ENCODE assay signal across 14 cellular contexts in genomic region chr2:8469709-8470493, GRCh38.
DNase-seq lines count a peak whose midpoint lies in the region; ATAC-seq lines count a peak whose summit lies in the region.
"Had no signal": no experiment of that assay in that cellular context is flagged by ENCODE, and none has a peak within 500 bp of the region (broad histone marks: within the 10 kb centered on the region; RNA-seq: fewer than 3 reads in every experiment).

No MANE protein-coding gene starts in this region.

- DNase-seq in M059J (ENCODE audit: low read depth) (peak; percentile 17), mucosa of gallbladder (ENCODE audit: low spot score) (peak; percentile 43), SKM-1 treated with dmso at 0.1 percent for 144 hours (lab: John Stamatoyannopoulos, UW; ENCODE audit: unreplicated experiment) (no peak), cortex of kidney (lab: John Stamatoyannopoulos, UW) (no peak), cerebellar nuclear complex (lab: John Stamatoyannopoulos, UW) (no peak)
- no peak for DNase-seq in stimulated activated CD4-positive, alpha-beta T cell treated with anti-CD3 and anti-CD28 coated beads, Interleukin-2, amount 100 ng/mL, for 48 hours
- DNase-seq: activated CD4-positive, alpha-beta T cell treated with anti-CD3 and anti-CD28 coated beads, Interleukin-2, amount 50 U/mL, for 4 hours; left lung; NCI-H1436; NCI-H82; stimulated activated naive CD4-positive, alpha-beta T cell treated with Interleukin-2 at 50 U/mL for 16 hours had no signal

- ATAC-seq in GM18870 (IDR thresholded peaks at IDR 0.05; ENCODE audit: unreplicated experiment) (peak; percentile 63), GM21825 (IDR thresholded peaks at IDR 0.05; ENCODE audit: unreplicated experiment) (peak; percentile 43)
- ATAC-seq: left lung, SK-N-SH treated with all-trans-retinoic acid at 6 μM for 48 hours had no signal

Comparison
In these comparisons a context has a peak if more than half of its experiments do, and no peak if none do; other contexts are left out.
1. DNase-seq: peak in M059J (single experiment) and mucosa of gallbladder (single experiment); none in SKM-1 treated with dmso at 0.1 percent for 144 hours (single experiment), stimulated activated CD4-positive, alpha-beta T cell treated with anti-CD3 and anti-CD28 coated beads, Interleukin-2, amount 100 ng/mL, for 48 hours (0 of 2), cortex of kidney (single experiment) and cerebellar nuclear complex (0 of 2).